ENCODE assay signal across 1 cellular context in the genomic region with DNA sequence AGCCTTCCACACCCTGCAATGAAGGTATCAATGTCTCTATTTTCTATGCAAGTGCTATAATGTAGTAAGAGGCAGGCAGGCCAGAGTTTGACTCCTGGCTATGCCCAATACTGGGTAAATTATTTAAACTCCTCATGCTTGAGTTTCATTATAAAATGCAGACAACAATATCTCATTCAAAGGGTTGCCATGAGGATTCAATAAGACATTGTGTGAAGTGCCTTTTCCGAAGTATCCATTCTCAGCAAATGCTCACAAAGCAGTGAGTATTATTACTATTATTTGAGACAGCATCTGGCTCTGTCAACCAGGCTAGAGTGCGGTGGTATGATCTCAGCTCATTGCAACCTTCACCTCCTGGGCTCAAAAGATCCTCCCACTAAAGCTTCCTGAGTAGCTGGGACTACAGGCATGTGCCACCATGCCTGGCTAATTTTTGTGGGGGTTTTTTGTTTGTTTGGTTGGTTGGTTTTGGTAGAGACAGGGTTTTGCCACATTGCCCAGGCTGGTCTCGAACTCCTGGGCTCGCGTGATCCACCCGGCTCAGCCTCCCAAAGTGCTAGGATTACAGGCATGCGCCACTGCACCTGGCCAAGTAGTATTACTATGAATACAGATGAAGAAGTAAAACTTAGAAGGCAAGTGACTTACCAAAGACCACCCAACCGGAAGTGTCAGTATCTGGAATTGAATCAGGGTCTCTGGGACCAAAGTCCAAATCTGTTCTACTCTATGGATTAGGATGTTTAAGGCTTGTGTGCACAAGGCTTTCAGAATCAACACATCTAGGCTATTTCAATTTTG.
TF ChIP-seq lines count a peak whose summit lies in the region.

No MANE protein-coding gene starts in this region.

TF ChIP-seq in HCT116, 20 proteins besides CTCF, POLR2A, EP300 and RAD21:
- TF ChIP-seq, protein P1, sequence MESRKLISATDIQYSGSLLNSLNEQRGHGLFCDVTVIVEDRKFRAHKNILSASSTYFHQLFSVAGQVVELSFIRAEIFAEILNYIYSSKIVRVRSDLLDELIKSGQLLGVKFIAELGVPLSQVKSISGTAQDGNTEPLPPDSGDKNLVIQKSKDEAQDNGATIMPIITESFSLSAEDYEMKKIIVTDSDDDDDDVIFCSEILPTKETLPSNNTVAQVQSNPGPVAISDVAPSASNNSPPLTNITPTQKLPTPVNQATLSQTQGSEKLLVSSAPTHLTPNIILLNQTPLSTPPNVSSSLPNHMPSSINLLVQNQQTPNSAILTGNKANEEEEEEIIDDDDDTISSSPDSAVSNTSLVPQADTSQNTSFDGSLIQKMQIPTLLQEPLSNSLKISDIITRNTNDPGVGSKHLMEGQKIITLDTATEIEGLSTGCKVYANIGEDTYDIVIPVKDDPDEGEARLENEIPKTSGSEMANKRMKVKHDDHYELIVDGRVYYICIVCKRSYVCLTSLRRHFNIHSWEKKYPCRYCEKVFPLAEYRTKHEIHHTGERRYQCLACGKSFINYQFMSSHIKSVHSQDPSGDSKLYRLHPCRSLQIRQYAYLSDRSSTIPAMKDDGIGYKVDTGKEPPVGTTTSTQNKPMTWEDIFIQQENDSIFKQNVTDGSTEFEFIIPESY (IDR thresholded peaks at IDR 0.05; ENCODE audit: extremely low read depth, insufficient replicate concordance, low read length), result no peak
- no peak for TF ChIP-seq ELF1 (IDR thresholded peaks at IDR 0.05; ENCODE audit: borderline replicate concordance, low read depth)
- TF ChIP-seq YY1 (IDR thresholded peaks at IDR 0.05; ENCODE audit: extremely low read depth, insufficient replicate concordance, low read depth, low read length), result no peak
- no peak for TF ChIP-seq SP1 (IDR thresholded peaks at IDR 0.05; ENCODE audit: low read depth)
- no peak for TF ChIP-seq JUND (IDR thresholded peaks at IDR 0.05)
- no peak for TF ChIP-seq CBX3 (IDR thresholded peaks at IDR 0.05; ENCODE audit: low read depth)
- TF ChIP-seq SIN3A (IDR thresholded peaks at IDR 0.05; ENCODE audit: low read depth), result no peak
- TF ChIP-seq EGR1 (IDR thresholded peaks at IDR 0.05; ENCODE audit: low read depth), result no peak
- TF ChIP-seq ZFX (IDR thresholded peaks at IDR 0.05), result no peak
- TF ChIP-seq EZH2phosphoT487 (IDR thresholded peaks at IDR 0.05; ENCODE audit: borderline replicate concordance), result no peak
- no peak for TF ChIP-seq EZH2 (IDR thresholded peaks at IDR 0.05)
- no peak for TF ChIP-seq TCF7L2 (IDR thresholded peaks at IDR 0.05; ENCODE audit: borderline replicate concordance, extremely low read depth, insufficient read depth, insufficient read length)
- TF ChIP-seq, protein P2, sequence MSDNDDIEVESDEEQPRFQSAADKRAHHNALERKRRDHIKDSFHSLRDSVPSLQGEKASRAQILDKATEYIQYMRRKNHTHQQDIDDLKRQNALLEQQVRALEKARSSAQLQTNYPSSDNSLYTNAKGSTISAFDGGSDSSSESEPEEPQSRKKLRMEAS (IDR thresholded peaks at IDR 0.05), result no peak
- TF ChIP-seq CEBPB (IDR thresholded peaks at IDR 0.05; ENCODE audit: low read depth), result no peak
TF ChIP-seq in HCT116: peak in this region for 0.
